Comparison of ENCODE assay signal across 20 cellular contexts in the genomic region with DNA sequence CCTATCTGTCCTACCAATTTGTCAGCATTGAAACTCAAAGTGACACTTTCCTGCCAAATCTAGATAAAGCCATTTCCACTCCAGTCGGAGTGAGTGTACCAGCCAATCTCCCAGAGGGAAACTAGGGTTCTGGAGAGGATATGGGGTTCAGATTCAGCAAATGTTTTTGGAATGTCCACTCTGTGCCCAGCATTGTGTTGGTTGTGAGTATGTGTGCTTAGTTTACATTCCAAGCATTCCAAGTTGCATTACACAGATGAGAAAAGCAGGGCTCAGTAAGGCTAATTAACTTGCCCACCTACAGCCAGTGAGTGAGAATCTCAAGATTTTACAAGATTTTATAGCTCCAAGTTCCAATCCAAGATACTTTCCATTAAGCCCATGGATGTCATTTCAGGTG. TPM values are rescaled to one million over a fixed set of nuclear protein-coding genes. Genes with fewer than 3 reads are reported as not detected.
DNase-seq lines count a peak whose midpoint lies in the region; ATAC-seq and TF ChIP-seq lines count a peak whose summit lies in the region.
"Had no signal": no experiment of that assay in that cellular context is flagged by ENCODE, and none has a peak within 500 bp of the region (broad histone marks: within the 10 kb centered on the region; RNA-seq: fewer than 3 reads in every experiment).

No MANE protein-coding gene starts in this region.

- DNase-seq in EH (ENCODE audit: low read depth) (peak; percentile 27), progenitor cell of endocrine pancreas (ENCODE audit: low spot score, unreplicated experiment) (no peak), activated gamma-delta T cell treated with Interleukin-2 at 50 U/mL for 16 hours (no peak), NCI-H446 (lab: John Stamatoyannopoulos, UW) (no peak), GOT3 (lab: John Stamatoyannopoulos, UW) (no peak)
- no peak for DNase-seq in effector memory CD8-positive, alpha-beta T cell
- DNase-seq: activated CD8-positive, alpha-beta T cell treated with anti-CD3 and anti-CD28 coated beads for 36 hours; anterior cingulate cortex; BE2C; effector CD4-positive, alpha-beta T cell; GM23248; lower lobe of right lung; MV-4-11; NCI-H2029 treated with DMSO at 0.1 percent for 48 hours; NCI-H510A; posterior cingulate gyrus; stimulated activated CD4-positive, alpha-beta T cell treated with anti-CD3 and anti-CD28 coated beads, Interleukin-2, amount 100 ng/mL, for 24 hours; substantia nigra had no signal

- peak overlapping the region in 1 of 2 donors; percentile 77 for H3K27ac Mint-ChIP-seq in effector memory CD8-positive, alpha-beta T cell
- peak overlapping the region; percentile 25 for H3K27ac Mint-ChIP-seq in progenitor cell of endocrine pancreas

- H3K9me3 Mint-ChIP-seq in effector memory CD8-positive, alpha-beta T cell: no peaks in the 10 kb centered on the region
- no peaks in the 10 kb centered on the region for H3K9me3 Mint-ChIP-seq in progenitor cell of endocrine pancreas (ENCODE audit: low read depth)
- H3K9me3 Mint-ChIP-seq: activated CD8-positive, alpha-beta T cell treated with anti-CD3 and anti-CD28 coated beads for 36 hours; IgD-negative memory B cell had no signal

- H3K36me3 Mint-ChIP-seq in effector memory CD8-positive, alpha-beta T cell (ENCODE audit: insufficient read depth): peaks cover 7% of the 10 kb centered on the region
- H3K36me3 Mint-ChIP-seq in progenitor cell of endocrine pancreas (ENCODE audit: insufficient read depth): no peaks in the 10 kb centered on the region
- H3K36me3 Mint-ChIP-seq: IgD-negative memory B cell had no signal

- no peak for TF ChIP-seq EP300 in Ishikawa (IDR thresholded peaks at IDR 0.05; ENCODE audit: borderline replicate concordance)

- peak overlapping the region; percentile 2 to 34 for H3K4me3 Mint-ChIP-seq in effector memory CD8-positive, alpha-beta T cell
- H3K4me3 Mint-ChIP-seq in progenitor cell of endocrine pancreas (ENCODE audit: low read depth): no peak overlapping the region
- H3K4me3 Mint-ChIP-seq: activated CD8-positive, alpha-beta T cell treated with anti-CD3 and anti-CD28 coated beads for 36 hours; IgD-negative memory B cell had no signal

- TF ChIP-seq CTCF in progenitor cell of endocrine pancreas (IDR thresholded peaks at IDR 0.05; ENCODE audit: unreplicated experiment): no peak

- ATAC-seq in effector memory CD8-positive, alpha-beta T cell (replicated peaks): no peak
- ATAC-seq: lower lobe of right lung had no signal

- H3K27me3 Mint-ChIP-seq in effector memory CD8-positive, alpha-beta T cell: peaks cover 12 to 72% of the 10 kb centered on the region in 2 donors
- no peaks in the 10 kb centered on the region for H3K27me3 Mint-ChIP-seq in progenitor cell of endocrine pancreas
- H3K27me3 Mint-ChIP-seq: IgD-negative memory B cell had no signal

- TF ChIP-seq RAD21 in Ishikawa (IDR thresholded peaks at IDR 0.05; ENCODE audit: low read depth): no peak

- H3K4me1 Mint-ChIP-seq in effector memory CD8-positive, alpha-beta T cell (ENCODE audit: low read depth in 2 of 2): peaks cover 16 to 17% of the 10 kb centered on the region in 2 donors
- H3K4me1 Mint-ChIP-seq in progenitor cell of endocrine pancreas (ENCODE audit: low read depth): peaks cover 25% of the 10 kb centered on the region

TF ChIP-seq in Ishikawa, 13 proteins besides CTCF, POLR2A, EP300 and RAD21:
- TF ChIP-seq, protein P1, sequence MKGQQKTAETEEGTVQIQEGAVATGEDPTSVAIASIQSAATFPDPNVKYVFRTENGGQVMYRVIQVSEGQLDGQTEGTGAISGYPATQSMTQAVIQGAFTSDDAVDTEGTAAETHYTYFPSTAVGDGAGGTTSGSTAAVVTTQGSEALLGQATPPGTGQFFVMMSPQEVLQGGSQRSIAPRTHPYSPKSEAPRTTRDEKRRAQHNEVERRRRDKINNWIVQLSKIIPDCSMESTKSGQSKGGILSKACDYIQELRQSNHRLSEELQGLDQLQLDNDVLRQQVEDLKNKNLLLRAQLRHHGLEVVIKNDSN (IDR thresholded peaks at IDR 0.05): no peak
- TF ChIP-seq ZBTB7A (IDR thresholded peaks at IDR 0.05; ENCODE audit: low read depth): no peak
- TF ChIP-seq YY1 (IDR thresholded peaks at IDR 0.05; ENCODE audit: low read depth): no peak
- peak; percentile 59; the same call in 1 of the 2 replicates for TF ChIP-seq TEAD4 (IDR thresholded peaks at IDR 0.05)
- TF ChIP-seq, protein P2, sequence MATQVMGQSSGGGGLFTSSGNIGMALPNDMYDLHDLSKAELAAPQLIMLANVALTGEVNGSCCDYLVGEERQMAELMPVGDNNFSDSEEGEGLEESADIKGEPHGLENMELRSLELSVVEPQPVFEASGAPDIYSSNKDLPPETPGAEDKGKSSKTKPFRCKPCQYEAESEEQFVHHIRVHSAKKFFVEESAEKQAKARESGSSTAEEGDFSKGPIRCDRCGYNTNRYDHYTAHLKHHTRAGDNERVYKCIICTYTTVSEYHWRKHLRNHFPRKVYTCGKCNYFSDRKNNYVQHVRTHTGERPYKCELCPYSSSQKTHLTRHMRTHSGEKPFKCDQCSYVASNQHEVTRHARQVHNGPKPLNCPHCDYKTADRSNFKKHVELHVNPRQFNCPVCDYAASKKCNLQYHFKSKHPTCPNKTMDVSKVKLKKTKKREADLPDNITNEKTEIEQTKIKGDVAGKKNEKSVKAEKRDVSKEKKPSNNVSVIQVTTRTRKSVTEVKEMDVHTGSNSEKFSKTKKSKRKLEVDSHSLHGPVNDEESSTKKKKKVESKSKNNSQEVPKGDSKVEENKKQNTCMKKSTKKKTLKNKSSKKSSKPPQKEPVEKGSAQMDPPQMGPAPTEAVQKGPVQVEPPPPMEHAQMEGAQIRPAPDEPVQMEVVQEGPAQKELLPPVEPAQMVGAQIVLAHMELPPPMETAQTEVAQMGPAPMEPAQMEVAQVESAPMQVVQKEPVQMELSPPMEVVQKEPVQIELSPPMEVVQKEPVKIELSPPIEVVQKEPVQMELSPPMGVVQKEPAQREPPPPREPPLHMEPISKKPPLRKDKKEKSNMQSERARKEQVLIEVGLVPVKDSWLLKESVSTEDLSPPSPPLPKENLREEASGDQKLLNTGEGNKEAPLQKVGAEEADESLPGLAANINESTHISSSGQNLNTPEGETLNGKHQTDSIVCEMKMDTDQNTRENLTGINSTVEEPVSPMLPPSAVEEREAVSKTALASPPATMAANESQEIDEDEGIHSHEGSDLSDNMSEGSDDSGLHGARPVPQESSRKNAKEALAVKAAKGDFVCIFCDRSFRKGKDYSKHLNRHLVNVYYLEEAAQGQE (IDR thresholded peaks at IDR 0.05; ENCODE audit: low read depth): no peak
- TF ChIP-seq TCF12 (IDR thresholded peaks at IDR 0.05; ENCODE audit: low read depth): no peak
- TF ChIP-seq CREB1 (IDR thresholded peaks at IDR 0.05; ENCODE audit: low read depth): no peak

RNA-seq across cellular contexts. Expression of a gene that starts 26.4 kb away (rescaled TPM):
- 0.98 and 1.5 TPM in 2 replicates for total RNA-seq in progenitor cell of endocrine pancreas

RNA-seq across cellular contexts. Expression of a gene that starts 41.5 kb away (rescaled TPM):
- total RNA-seq in progenitor cell of endocrine pancreas: 4.2 and 4.4 TPM in 2 replicates

RNA-seq across cellular contexts. Expression of a gene that starts 53.8 kb away (rescaled TPM):
- total RNA-seq in progenitor cell of endocrine pancreas: 0.05 TPM in 1 of 2 replicates, not detected in the other
- total RNA-seq: activated CD8-positive, alpha-beta T cell treated with anti-CD3 and anti-CD28 coated beads for 36 hours; GM23248; lower lobe of right lung had no signal
